ENCODE assay signal across 3 cellular contexts in the genomic region with DNA sequence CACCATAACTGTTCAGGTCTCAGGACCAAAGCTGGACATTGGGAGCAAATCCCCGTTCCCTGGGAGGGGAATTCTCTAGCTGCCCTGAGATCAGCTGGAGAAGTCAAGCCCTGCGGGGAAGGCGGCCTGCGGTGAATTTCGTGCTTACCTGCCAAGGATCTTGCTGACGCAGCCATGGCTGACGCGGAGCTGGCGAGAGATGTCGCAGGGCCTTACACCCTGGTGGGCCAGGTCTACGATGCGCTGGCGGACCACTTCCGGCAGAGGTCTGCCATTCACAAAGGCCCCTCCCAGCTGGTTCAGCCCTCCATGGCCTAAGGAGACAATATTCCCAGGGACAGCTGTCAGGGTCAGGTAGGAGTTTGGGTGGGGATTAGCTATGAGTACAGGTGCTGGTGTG.
TF ChIP-seq lines count a peak whose summit lies in the region.

No MANE protein-coding gene starts in this region.

TF ChIP-seq in A549, 52 proteins besides CTCF, POLR2A, EP300 and RAD21:
- no peak for TF ChIP-seq EHF (CRISPR knock-in tag; IDR thresholded peaks at IDR 0.05)
- TF ChIP-seq KDM1A (IDR thresholded peaks at IDR 0.05; ENCODE audit: low read depth): no peak
- no peak for TF ChIP-seq MAFK (IDR thresholded peaks at IDR 0.05; ENCODE audit: partially characterized antibody)

TF ChIP-seq in IMR-90, 13 proteins besides CTCF, POLR2A, EP300 and RAD21:
- TF ChIP-seq, protein P1, sequence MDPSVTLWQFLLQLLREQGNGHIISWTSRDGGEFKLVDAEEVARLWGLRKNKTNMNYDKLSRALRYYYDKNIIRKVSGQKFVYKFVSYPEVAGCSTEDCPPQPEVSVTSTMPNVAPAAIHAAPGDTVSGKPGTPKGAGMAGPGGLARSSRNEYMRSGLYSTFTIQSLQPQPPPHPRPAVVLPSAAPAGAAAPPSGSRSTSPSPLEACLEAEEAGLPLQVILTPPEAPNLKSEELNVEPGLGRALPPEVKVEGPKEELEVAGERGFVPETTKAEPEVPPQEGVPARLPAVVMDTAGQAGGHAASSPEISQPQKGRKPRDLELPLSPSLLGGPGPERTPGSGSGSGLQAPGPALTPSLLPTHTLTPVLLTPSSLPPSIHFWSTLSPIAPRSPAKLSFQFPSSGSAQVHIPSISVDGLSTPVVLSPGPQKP (IDR thresholded peaks at IDR 0.05; ENCODE audit: borderline replicate concordance, low read depth, low read length): no peak
- TF ChIP-seq NFE2L2 (IDR thresholded peaks at IDR 0.05; ENCODE audit: low read depth, low read length): no peak
- no peak for TF ChIP-seq CEBPB (IDR thresholded peaks at IDR 0.05; ENCODE audit: low read depth, low read length)
- no peak for TF ChIP-seq FOS (IDR thresholded peaks at IDR 0.05; ENCODE audit: low read depth, low read length)
- TF ChIP-seq RCOR1 (IDR thresholded peaks at IDR 0.05; ENCODE audit: insufficient replicate concordance, low read length): no peak
- TF ChIP-seq MAZ (IDR thresholded peaks at IDR 0.05; ENCODE audit: borderline replicate concordance, low read depth, low read length): no peak
- no peak for TF ChIP-seq SMC3 (IDR thresholded peaks at IDR 0.05; ENCODE audit: low read depth, low read length)
- no peak for TF ChIP-seq MAFK (IDR thresholded peaks at IDR 0.05; ENCODE audit: low read depth, low read length)
- TF ChIP-seq MXI1 (IDR thresholded peaks at IDR 0.05; ENCODE audit: borderline replicate concordance, low read depth, low read length): no peak
- no peak for TF ChIP-seq CHD1 (IDR thresholded peaks at IDR 0.05; ENCODE audit: low read depth, low read length)
- TF ChIP-seq, protein P2, sequence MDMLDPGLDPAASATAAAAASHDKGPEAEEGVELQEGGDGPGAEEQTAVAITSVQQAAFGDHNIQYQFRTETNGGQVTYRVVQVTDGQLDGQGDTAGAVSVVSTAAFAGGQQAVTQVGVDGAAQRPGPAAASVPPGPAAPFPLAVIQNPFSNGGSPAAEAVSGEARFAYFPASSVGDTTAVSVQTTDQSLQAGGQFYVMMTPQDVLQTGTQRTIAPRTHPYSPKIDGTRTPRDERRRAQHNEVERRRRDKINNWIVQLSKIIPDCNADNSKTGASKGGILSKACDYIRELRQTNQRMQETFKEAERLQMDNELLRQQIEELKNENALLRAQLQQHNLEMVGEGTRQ (IDR thresholded peaks at IDR 0.05; ENCODE audit: low read depth, low read length): no peak
- no peak for TF ChIP-seq RFX5 (IDR thresholded peaks at IDR 0.05; ENCODE audit: low read depth, low read length)
- TF ChIP-seq BHLHE40 (IDR thresholded peaks at IDR 0.05; ENCODE audit: low read depth, low read length): no peak

TF ChIP-seq in H1, 55 proteins besides CTCF, POLR2A, EP300 and RAD21:
- TF ChIP-seq PHF8 (conservative IDR thresholded peaks at IDR 0.05; ENCODE audit: low read depth, low read length) (no peak), YY1 (IDR thresholded peaks at IDR 0.05; ENCODE audit: low read depth, low read length) (no peak), FOSL1 (IDR thresholded peaks at IDR 0.05; ENCODE audit: insufficient read depth, low read depth, low read length) (no peak), KDM1A (IDR thresholded peaks at IDR 0.05; ENCODE audit: borderline replicate concordance, low read length) (no peak), CBX5 (IDR thresholded peaks at IDR 0.05; ENCODE audit: low read depth, low read length) (no peak), BRCA1 (IDR thresholded peaks at IDR 0.05; ENCODE audit: low read depth, low read length) (no peak), SIN3A (conservative IDR thresholded peaks at IDR 0.05 in 1 of 2, IDR thresholded peaks at IDR 0.05 in 1 of 2; ENCODE audit: low read depth in 1 of 2, low read length in 2 of 2) (no peak), NRF1 (IDR thresholded peaks at IDR 0.05; ENCODE audit: low read depth, low read length) (no peak), RXRA (IDR thresholded peaks at IDR 0.05; ENCODE audit: insufficient read depth, low read depth, low read length) (no peak), CHD2 (IDR thresholded peaks at IDR 0.05; ENCODE audit: low read length) (no peak), JUND (IDR thresholded peaks at IDR 0.05; ENCODE audit: low read length) (no peak), GABPA (IDR thresholded peaks at IDR 0.05; ENCODE audit: borderline replicate concordance, insufficient read depth, low read length) (no peak), GTF2F1 (IDR thresholded peaks at IDR 0.05; ENCODE audit: borderline replicate concordance, low read depth, low read length) (no peak), JUN (IDR thresholded peaks at IDR 0.05; ENCODE audit: low read depth, low read length) (no peak)
- TF ChIP-seq, protein P2 (IDR thresholded peaks at IDR 0.05; ENCODE audit: low read length): no peak
